ENCODE assay signal across 27 cellular contexts in genomic region chr1:16410803-16411202, GRCh38. TPM values are rescaled to one million over a fixed set of nuclear protein-coding genes. Genes with fewer than 3 reads are reported as not detected.
DNase-seq lines count a peak whose midpoint lies in the region; ATAC-seq, FAIRE-seq and TF ChIP-seq lines count a peak whose summit lies in the region.
"Had no signal": no experiment of that assay in that cellular context is flagged by ENCODE, and none has a peak within 500 bp of the region (broad histone marks: within the 10 kb centered on the region; RNA-seq: fewer than 3 reads in every experiment).

No MANE protein-coding gene starts in this region.

- peaks cover 0 to 13% of the 10 kb centered on the region in 2 experiments; a peak in 2 of 5 replicates for H3K4me1 ChIP-seq in K562 (replicated peaks in 1 of 2; ENCODE audit: control insufficient read depth in 2 of 2, insufficient read depth in 2 of 2, low read length in 2 of 2)
- no peaks in the 10 kb centered on the region for H3K4me1 ChIP-seq in neural progenitor cell
- no peaks in the 10 kb centered on the region for H3K4me1 ChIP-seq in mesenchymal stem cell (ENCODE audit: control insufficient read depth, insufficient read depth, low read depth, low read length)
- H3K4me1 ChIP-seq: A549, BE2C had no signal

- H3K9ac ChIP-seq in K562 (ENCODE audit: insufficient read depth in 1 of 2, low read depth in 2 of 2, low read length in 2 of 2) (no peak overlapping the region), neural progenitor cell (no peak overlapping the region), mesenchymal stem cell (ENCODE audit: low read length) (no peak overlapping the region)
- H3K9ac ChIP-seq: BLaER1 had no signal

- in situ Hi-C loops in K562 (cut with MboI), result no loop called here

- intact Hi-C loops in K562 (cut with micrococcal nuclease), result no loop called here

- no peak overlapping the region for H3K4ac ChIP-seq in mesenchymal stem cell (ENCODE audit: low read depth in 1 of 2, low read length in 2 of 2)

- peaks cover 5% of the 10 kb centered on the region for H3K9me1 ChIP-seq in K562 (ENCODE audit: control insufficient read depth, insufficient read depth, low read length)

- H3K27me3 Mint-ChIP-seq in activated T-cell treated with anti-CD3 and anti-CD28 coated beads, Interleukin-2, amount 50 U/mL, for 72 hours (ENCODE audit: low read depth), result peaks cover 6% of the 10 kb centered on the region
- H3K27me3 Mint-ChIP-seq in stimulated activated naive CD8-positive, alpha-beta T cell treated with anti-CD3 and anti-CD28 coated beads, Interleukin-15, amount 100 ng/mL, for 72 hours, result peaks cover 17% of the 10 kb centered on the region
- peaks cover 15% of the 10 kb centered on the region for H3K27me3 Mint-ChIP-seq in neural progenitor cell (ENCODE audit: insufficient read depth, low read depth)
- H3K27me3 Mint-ChIP-seq: CD4-positive, alpha-beta memory T cell had no signal

- no peaks in the 10 kb centered on the region for H3K36me3 Mint-ChIP-seq in activated T-cell treated with anti-CD3 and anti-CD28 coated beads, Interleukin-2, amount 50 U/mL, for 72 hours (ENCODE audit: insufficient read depth in 2 of 2)
- H3K36me3 Mint-ChIP-seq in neural progenitor cell, result peaks cover 3% of the 10 kb centered on the region
- H3K36me3 Mint-ChIP-seq: CD14-positive monocyte; CD4-positive, alpha-beta memory T cell; CD4-positive, CD25-positive, alpha-beta regulatory T cell; CD8-positive, alpha-beta memory T cell had no signal

- POLR2A ChIA-PET in K562 (lab: Yijun Ruan, JAX), result interaction anchor here (0.6 to 3.1 kb wide), 2 partner anchors 10 to 43 kb away, joined by 4 to 17 read pairs; no protein-coding TSS in a partner anchor

- H4K91ac ChIP-seq in mesenchymal stem cell (ENCODE audit: low read length), result no peak overlapping the region

- no peak for FAIRE-seq in K562 (lab: Jason Lieb, UNC)
- FAIRE-seq: A549, G401.6, GM12891, GM19239 had no signal

- no peak overlapping the region for H3K27ac ChIP-seq in K562 (ENCODE audit: extremely low read depth, low read depth, low read length)
- no peak overlapping the region for H3K27ac ChIP-seq in neural progenitor cell
- H3K27ac ChIP-seq in mesenchymal stem cell (ENCODE audit: low read length, poor library complexity, severe bottlenecking), result no peak overlapping the region
- H3K27ac ChIP-seq: 22Rv1, A549, BLaER1 had no signal

- H3K79me2 ChIP-seq in K562 (ENCODE audit: control insufficient read depth, insufficient read depth, low read length), result no peaks in the 10 kb centered on the region
- no peaks in the 10 kb centered on the region for H3K79me2 ChIP-seq in neural progenitor cell (ENCODE audit: low read depth)

- no peak overlapping the region for H3K4me3 Mint-ChIP-seq in activated T-cell treated with anti-CD3 and anti-CD28 coated beads, Interleukin-2, amount 50 U/mL, for 72 hours
- no peak overlapping the region for H3K4me3 Mint-ChIP-seq in stimulated activated naive CD8-positive, alpha-beta T cell treated with anti-CD3 and anti-CD28 coated beads, Interleukin-15, amount 100 ng/mL, for 72 hours
- no peak overlapping the region for H3K4me3 Mint-ChIP-seq in neural progenitor cell
- H3K4me3 Mint-ChIP-seq: CD14-positive monocyte; CD4-positive, alpha-beta memory T cell; CD4-positive, CD25-positive, alpha-beta regulatory T cell; CD8-positive, alpha-beta memory T cell had no signal

- H3K9me3 ChIP-seq in K562 (replicated peaks; ENCODE audit: control insufficient read depth, insufficient read depth, low read depth, low read length) (no peaks in the 10 kb centered on the region), neural progenitor cell (ENCODE audit: low read depth) (no peaks in the 10 kb centered on the region), mesenchymal stem cell (ENCODE audit: control insufficient read depth, low read length) (no peaks in the 10 kb centered on the region)
- H3K9me3 ChIP-seq: A549, BE2C, BLaER1 had no signal

- no peak for DNase-seq in activated T-cell treated with anti-CD3 and anti-CD28 coated beads, Interleukin-2, amount 50 U/mL, for 72 hours
- DNase-seq in activated T-cell treated with anti-CD3 and anti-CD28 coated beads for 4 hours (no peak), K562 (ENCODE audit: extremely low read depth in 1 of 4, low spot score in 3 of 4) (no peak), neural progenitor cell (ENCODE audit: low spot score) (no peak), mesenchymal stem cell (no peak), DMS53 treated with DMSO at 0.1 percent for 48 hours (lab: John Stamatoyannopoulos, UW; ENCODE audit: unreplicated experiment) (no peak)
- DNase-seq in stimulated activated naive CD8-positive, alpha-beta T cell treated with anti-CD3 and anti-CD28 coated beads, Interleukin-15, amount 100 ng/mL, for 72 hours, result no peak
- no peak for DNase-seq in stimulated activated naive CD8-positive, alpha-beta T cell treated with anti-CD3 and anti-CD28 coated beads, Interleukin-15, Interleukin-2, amounts not matched to agents 100 U/mL and 50 U/mL, for 24 hours
- DNase-seq: BE2C; C1 segment of cervical spinal cord; CD4-positive, alpha-beta memory T cell; CD4-positive, CD25-positive, alpha-beta regulatory T cell; CD8-positive, alpha-beta memory T cell; COR-L47; DMS 273 treated with DMSO at 0.1 percent for 48 hours; DMS153; DMS53; DMS79 treated with DMSO at 0.1 percent for 48 hours; GF-D8 had no signal

- H3K36me3 ChIP-seq in K562 (ENCODE audit: control insufficient read depth, insufficient read depth, low read length) (no peaks in the 10 kb centered on the region), neural progenitor cell (no peaks in the 10 kb centered on the region), mesenchymal stem cell (ENCODE audit: control insufficient read depth in 1 of 2, insufficient read depth in 2 of 2, low read depth in 1 of 2, low read length in 2 of 2) (no peaks in the 10 kb centered on the region)
- H3K36me3 ChIP-seq: BE2C, BLaER1 had no signal

- no peak overlapping the region for H2BK120ac ChIP-seq in mesenchymal stem cell (ENCODE audit: low read depth, low read length)

- H2AFZ ChIP-seq in K562 (ENCODE audit: low read depth, low read length), result no peak overlapping the region
- H2AFZ ChIP-seq in neural progenitor cell (replicated peaks), result no peak overlapping the region
- H2AFZ ChIP-seq in mesenchymal stem cell (ENCODE audit: low read depth, low read length), result no peak overlapping the region

- H3K79me1 ChIP-seq in mesenchymal stem cell (replicated peaks; ENCODE audit: low read length, poor library complexity, severe bottlenecking), result no peaks in the 10 kb centered on the region

- no peak overlapping the region for H4K8ac ChIP-seq in mesenchymal stem cell (ENCODE audit: low read length)

- WGBS in K562 (ENCODE audit: insufficient coverage, low coverage, missing lambda C conversion rate), result 79% methylated on average over 5 of the region's 5 CpGs
- 98% methylated on average over 5 of the region's 5 CpGs for WGBS in mesenchymal stem cell

- H3K4me2 ChIP-seq in K562 (ENCODE audit: insufficient read depth, low read length) (no peak overlapping the region), neural progenitor cell (no peak overlapping the region), mesenchymal stem cell (ENCODE audit: low read length, poor library complexity, severe bottlenecking) (no peak overlapping the region)
- H3K4me2 ChIP-seq: A549, BLaER1 had no signal

- no peak for TF ChIP-seq EP300 in K562 (IDR thresholded peaks at IDR 0.05; ENCODE audit: low read length)

- H3K4me3 ChIP-seq in K562, result no peak overlapping the region
- H3K4me3 ChIP-seq in neural progenitor cell, result no peak overlapping the region
- H3K4me3 ChIP-seq in mesenchymal stem cell (ENCODE audit: insufficient read depth in 1 of 2, low read depth in 1 of 2, low read length in 2 of 2), result no peak overlapping the region
- H3K4me3 ChIP-seq: A549, BLaER1 had no signal

- H3K14ac ChIP-seq in mesenchymal stem cell (ENCODE audit: low read length in 2 of 2), result no peak overlapping the region

- H3K27me3 ChIP-seq in K562 (ENCODE audit: control insufficient read depth in 2 of 2, insufficient read depth in 2 of 2, low read length in 2 of 2) (no peaks in the 10 kb centered on the region; a peak in 2 of 5 replicates), neural progenitor cell (no peaks in the 10 kb centered on the region), mesenchymal stem cell (ENCODE audit: control insufficient read depth in 1 of 2, insufficient read depth in 1 of 2, low read length in 2 of 2) (peaks cover 0 to 22% of the 10 kb centered on the region in 2 experiments)
- H3K27me3 ChIP-seq: BE2C, BLaER1 had no signal

- no peak overlapping the region for H2BK15ac ChIP-seq in mesenchymal stem cell (ENCODE audit: low read depth, poor library complexity, severe bottlenecking)

- H3K9me3 Mint-ChIP-seq in activated T-cell treated with anti-CD3 and anti-CD28 coated beads, Interleukin-2, amount 50 U/mL, for 72 hours, result no peaks in the 10 kb centered on the region
- H3K9me3 Mint-ChIP-seq in stimulated activated naive CD8-positive, alpha-beta T cell treated with anti-CD3 and anti-CD28 coated beads, Interleukin-15, amount 100 ng/mL, for 72 hours, result no peaks in the 10 kb centered on the region
- peaks cover 3% of the 10 kb centered on the region for H3K9me3 Mint-ChIP-seq in neural progenitor cell
- H3K9me3 Mint-ChIP-seq: CD8-positive, alpha-beta memory T cell had no signal

- no peak for TF ChIP-seq RAD21 in K562 (CRISPR knock-in tag; conservative IDR thresholded peaks at IDR 0.05 in 1 of 2, IDR thresholded peaks at IDR 0.05 in 1 of 2)

- H3K27ac Mint-ChIP-seq in activated T-cell treated with anti-CD3 and anti-CD28 coated beads, Interleukin-2, amount 50 U/mL, for 72 hours, result peak overlapping the region; percentile 3
- peak overlapping the region; percentile 7 to 10 for H3K27ac Mint-ChIP-seq in stimulated activated naive CD8-positive, alpha-beta T cell treated with anti-CD3 and anti-CD28 coated beads, Interleukin-15, amount 100 ng/mL, for 72 hours
- H3K27ac Mint-ChIP-seq in neural progenitor cell, result peak overlapping the region; percentile 80
- H3K27ac Mint-ChIP-seq: CD8-positive, alpha-beta memory T cell had no signal

- H3K23ac ChIP-seq in mesenchymal stem cell (ENCODE audit: low read length in 2 of 2), result no peak overlapping the region

- ATAC-seq in activated T-cell treated with anti-CD3 and anti-CD28 coated beads, Interleukin-2, amount 50 U/mL, for 72 hours (replicated peaks in 1 of 2), result no peak
- no peak for ATAC-seq in stimulated activated naive CD8-positive, alpha-beta T cell treated with anti-CD3 and anti-CD28 coated beads, Interleukin-15, amount 100 ng/mL, for 72 hours
- ATAC-seq in stimulated activated naive CD8-positive, alpha-beta T cell treated with anti-CD3 and anti-CD28 coated beads, Interleukin-15, Interleukin-2, amounts not matched to agents 100 U/mL and 50 U/mL, for 24 hours, result no peak
- no peak for ATAC-seq in K562
- ATAC-seq: A549 had no signal

- BruUV-seq in K562 (replicated peaks; lab: Mats Ljungman, UMichigan), result no TSS peak

- no peaks in the 10 kb centered on the region for H3K4me1 Mint-ChIP-seq in activated T-cell treated with anti-CD3 and anti-CD28 coated beads, Interleukin-2, amount 50 U/mL, for 72 hours (ENCODE audit: low read depth)
- H3K4me1 Mint-ChIP-seq in stimulated activated naive CD8-positive, alpha-beta T cell treated with anti-CD3 and anti-CD28 coated beads, Interleukin-15, amount 100 ng/mL, for 72 hours, result no peaks in the 10 kb centered on the region
- H3K4me1 Mint-ChIP-seq in neural progenitor cell, result peaks cover 6% of the 10 kb centered on the region
- H3K4me1 Mint-ChIP-seq: CD14-positive monocyte; CD4-positive, alpha-beta memory T cell; CD8-positive, alpha-beta memory T cell had no signal

- H4K20me1 ChIP-seq in K562 (replicated peaks; ENCODE audit: control insufficient read depth, insufficient read depth, low read length), result no peaks in the 10 kb centered on the region
- H4K20me1 ChIP-seq in neural progenitor cell (ENCODE audit: low read depth), result no peaks in the 10 kb centered on the region
- H4K20me1 ChIP-seq: BLaER1 had no signal

- CTCF ChIA-PET in K562 (lab: Yijun Ruan, JAX; ENCODE audit: low intra/inter-chr PET ratio), result no interaction called here

- TF ChIP-seq CTCF in K562 (IDR thresholded peaks at IDR 0.05 in 2 of 3, conservative IDR thresholded peaks at IDR 0.05 in 1 of 3; ENCODE audit: insufficient read depth in 2 of 3, low read depth in 1 of 3, low read length in 3 of 3) (no peak), neural progenitor cell (IDR thresholded peaks at IDR 0.05) (no peak)

- TF ChIP-seq POLR2A in K562 (conservative IDR thresholded peaks at IDR 0.05), result no peak

- no peak overlapping the region for H2AK5ac ChIP-seq in mesenchymal stem cell (ENCODE audit: low read length, severe bottlenecking)

- H3F3A ChIP-seq in neural progenitor cell (ENCODE audit: low read depth), result no peaks in the 10 kb centered on the region

- H2BK12ac ChIP-seq in mesenchymal stem cell (ENCODE audit: low read length in 2 of 2), result no peak overlapping the region

- no peak overlapping the region for H3K18ac ChIP-seq in mesenchymal stem cell (ENCODE audit: low read depth in 1 of 2, low read length in 2 of 2)

- no peak overlapping the region for H2BK5ac ChIP-seq in mesenchymal stem cell (ENCODE audit: low read depth, low read length, poor library complexity, severe bottlenecking)

RNA-seq across cellular contexts. Expression of gene SPATA21, which starts 26.4 kb away (rescaled TPM):
- total RNA-seq in activated T-cell treated with anti-CD3 and anti-CD28 coated beads, Interleukin-2, amount 50 U/mL, for 72 hours, result not detected
- 0.19 and 0.77 TPM in 2 replicates for total RNA-seq in K562 (2011; cell fraction: chromatin; rRNA removed; ENCODE audit: low replicate concordance)
- 0.33 and 0.53 TPM in 2 replicates for total RNA-seq in K562 (2011; cell fraction: nucleolus; rRNA removed)
- 0.22 TPM in 1 of 2 replicates, not detected in the other for total RNA-seq in K562 (2011; cell fraction: nucleoplasm; rRNA removed)
- total RNA-seq in K562 (2014; rRNA removed) (0.08 TPM in 1 of 2 replicates, not detected in the other), K562 (2014; rRNA removed; fragmentation: Illumina TruSeq; extraction: Trizol) (0.11 and 0.13 TPM in 2 replicates), K562 (2015; rRNA removed; fragmentation: Illumina TruSeq; extraction: Trizol) (0.11 TPM in 1 of 2 replicates, not detected in the other), K562 (2021) (0.13 TPM in 1 of 2 replicates, not detected in the other), neural progenitor cell (ENCODE audit: low replicate concordance) (not detected in 2 replicates)
- polyA plus RNA-seq in K562 (2011; rRNA removed) (0.04 and 0.17 TPM in 2 replicates), K562 (2014; fragmentation: Illumina TruSeq; extraction: Trizol) (0.15 TPM in 1 of 2 replicates, not detected in the other), K562 (2014; fragmentation: Nextera tagmentation; extraction: Ambion mirVana) (under 1 TPM in 1 of 2 experiments, not detected in 1; 0.10 TPM), K562 (2014; rRNA removed) (0.28 and 0.36 TPM in 2 replicates)
- polyA plus RNA-seq in K562 (2011; cell fraction: cytosol; rRNA removed), result 0.07 and 0.25 TPM in 2 replicates
- 0.17 and 0.87 TPM in 2 replicates for polyA plus RNA-seq in K562 (2011; cell fraction: nucleus; rRNA removed)
- polyA plus RNA-seq in K562 (2012), result 0.12 and 0.26 TPM in 2 replicates
- not detected in 2 replicates for polyA minus RNA-seq in K562 (2011; rRNA and poly(A)+ RNA removed)
- not detected in 2 replicates for polyA minus RNA-seq in K562 (2011; cell fraction: cytosol; rRNA and poly(A)+ RNA removed)
- not detected in 2 replicates for polyA minus RNA-seq in K562 (2011; cell fraction: nucleus; rRNA and poly(A)+ RNA removed)
- not detected for polyA plus RNA-seq in mesenchymal stem cell (2013, experiment 1 of 2)
- polyA plus RNA-seq in mesenchymal stem cell (2013, experiment 2 of 2), result 0.05 TPM
- total RNA-seq: A172; CD4-positive, alpha-beta memory T cell; CD4-positive, CD25-positive, alpha-beta regulatory T cell; CD8-positive, alpha-beta memory T cell had no signal
- polyA plus RNA-seq: CD14-positive monocyte; CD4-positive, alpha-beta memory T cell; CD4-positive, CD25-positive, alpha-beta regulatory T cell; CD8-positive, alpha-beta memory T cell had no signal

RNA-seq across cellular contexts. Expression of gene NECAP2, which starts 29.7 kb away (rescaled TPM):
- total RNA-seq in activated T-cell treated with anti-CD3 and anti-CD28 coated beads, Interleukin-2, amount 50 U/mL, for 72 hours, result 10 to 100 TPM; 80.4 to 84.5 TPM
- 80.1 and 150 TPM in 2 replicates for total RNA-seq in K562 (2011; cell fraction: chromatin; rRNA removed; ENCODE audit: low replicate concordance)
- total RNA-seq in K562 (2011; cell fraction: nucleolus; rRNA removed), result 98.0 and 100 TPM in 2 replicates
- 86.6 and 88.1 TPM in 2 replicates for total RNA-seq in K562 (2011; cell fraction: nucleoplasm; rRNA removed)
- total RNA-seq in K562 (2014; rRNA removed) (82.8 and 105 TPM in 2 replicates), K562 (2014; rRNA removed; fragmentation: Illumina TruSeq; extraction: Trizol) (58.6 and 62.1 TPM in 2 replicates), K562 (2015; rRNA removed; fragmentation: Illumina TruSeq; extraction: Trizol) (77.6 and 79.2 TPM in 2 replicates), K562 (2021) (71.9 and 72.5 TPM in 2 replicates), neural progenitor cell (ENCODE audit: low replicate concordance) (46.6 and 51.0 TPM in 2 replicates)
- polyA plus RNA-seq in K562 (2011; rRNA removed) (81.8 and 85.4 TPM in 2 replicates), K562 (2014; fragmentation: Illumina TruSeq; extraction: Trizol) (92.9 and 93.7 TPM in 2 replicates), K562 (2014; fragmentation: Nextera tagmentation; extraction: Ambion mirVana) (10 to 100 TPM; 22.7 to 30.6 TPM), K562 (2014; rRNA removed) (107 and 118 TPM in 2 replicates)
- polyA plus RNA-seq in K562 (2011; cell fraction: cytosol; rRNA removed), result 92.3 and 104 TPM in 2 replicates
- polyA plus RNA-seq in K562 (2011; cell fraction: nucleus; rRNA removed), result 65.6 and 71.5 TPM in 2 replicates
- polyA plus RNA-seq in K562 (2012), result 75.2 and 79.0 TPM in 2 replicates
- polyA minus RNA-seq in K562 (2011; rRNA and poly(A)+ RNA removed), result 70.5 and 74.7 TPM in 2 replicates
- polyA minus RNA-seq in K562 (2011; cell fraction: cytosol; rRNA and poly(A)+ RNA removed), result 45.0 and 45.3 TPM in 2 replicates
- polyA minus RNA-seq in K562 (2011; cell fraction: nucleus; rRNA and poly(A)+ RNA removed), result 31.8 and 51.9 TPM in 2 replicates
- 79.7 TPM for polyA plus RNA-seq in mesenchymal stem cell (2013, experiment 1 of 2)
- polyA plus RNA-seq in mesenchymal stem cell (2013, experiment 2 of 2), result 80.3 TPM

RNA-seq across cellular contexts. Expression of gene SZRD1, which starts 43.8 kb away (rescaled TPM):
- 100 to 1,000 TPM; 145 to 151 TPM for total RNA-seq in activated T-cell treated with anti-CD3 and anti-CD28 coated beads, Interleukin-2, amount 50 U/mL, for 72 hours
- total RNA-seq in K562 (2011; cell fraction: chromatin; rRNA removed; ENCODE audit: low replicate concordance), result 32.7 and 51.8 TPM in 2 replicates
- total RNA-seq in K562 (2011; cell fraction: nucleolus; rRNA removed), result 40.4 and 41.1 TPM in 2 replicates
- total RNA-seq in K562 (2011; cell fraction: nucleoplasm; rRNA removed), result 47.8 and 68.1 TPM in 2 replicates
- total RNA-seq in K562 (2014; rRNA removed) (72.9 and 112 TPM in 2 replicates), K562 (2014; rRNA removed; fragmentation: Illumina TruSeq; extraction: Trizol) (48.5 and 53.3 TPM in 2 replicates), K562 (2015; rRNA removed; fragmentation: Illumina TruSeq; extraction: Trizol) (80.1 and 88.3 TPM in 2 replicates), K562 (2021) (145 and 149 TPM in 2 replicates), neural progenitor cell (ENCODE audit: low replicate concordance) (50.2 and 73.2 TPM in 2 replicates)
- polyA plus RNA-seq in K562 (2011; rRNA removed) (82.5 and 83.2 TPM in 2 replicates), K562 (2014; fragmentation: Illumina TruSeq; extraction: Trizol) (143 and 171 TPM in 2 replicates), K562 (2014; fragmentation: Nextera tagmentation; extraction: Ambion mirVana) (1 to 10 TPM; 3.9 to 7.2 TPM), K562 (2014; rRNA removed) (82.5 and 110 TPM in 2 replicates)
- 119 and 167 TPM in 2 replicates for polyA plus RNA-seq in K562 (2011; cell fraction: cytosol; rRNA removed)
- 47.8 and 62.7 TPM in 2 replicates for polyA plus RNA-seq in K562 (2011; cell fraction: nucleus; rRNA removed)
- polyA plus RNA-seq in K562 (2012), result 91.4 and 111 TPM in 2 replicates
- 36.0 and 46.5 TPM in 2 replicates for polyA minus RNA-seq in K562 (2011; rRNA and poly(A)+ RNA removed)
- 60.6 and 62.5 TPM in 2 replicates for polyA minus RNA-seq in K562 (2011; cell fraction: cytosol; rRNA and poly(A)+ RNA removed)
- 12.4 and 16.3 TPM in 2 replicates for polyA minus RNA-seq in K562 (2011; cell fraction: nucleus; rRNA and poly(A)+ RNA removed)
- polyA plus RNA-seq in mesenchymal stem cell (2013, experiment 1 of 2), result 134 TPM
- 134 TPM for polyA plus RNA-seq in mesenchymal stem cell (2013, experiment 2 of 2)

RNA-seq across cellular contexts. Expression of gene FBXO42, which starts 58.5 kb away (rescaled TPM):
- total RNA-seq in activated T-cell treated with anti-CD3 and anti-CD28 coated beads, Interleukin-2, amount 50 U/mL, for 72 hours, result 10 to 100 TPM; 18.2 to 23.7 TPM
- 67.9 and 105 TPM in 2 replicates for total RNA-seq in K562 (2011; cell fraction: chromatin; rRNA removed; ENCODE audit: low replicate concordance)
- 41.7 and 47.5 TPM in 2 replicates for total RNA-seq in K562 (2011; cell fraction: nucleolus; rRNA removed)
- 69.1 and 89.4 TPM in 2 replicates for total RNA-seq in K562 (2011; cell fraction: nucleoplasm; rRNA removed)
- 11.6 and 13.6 TPM in 2 replicates for total RNA-seq in K562 (2014; rRNA removed)
- 14.6 and 17.4 TPM in 2 replicates for total RNA-seq in K562 (2014; rRNA removed; fragmentation: Illumina TruSeq; extraction: Trizol)
- total RNA-seq in K562 (2015; rRNA removed; fragmentation: Illumina TruSeq; extraction: Trizol), result 15.5 and 17.5 TPM in 2 replicates
- 21.2 and 24.1 TPM in 2 replicates for total RNA-seq in K562 (2021)
- polyA plus RNA-seq in K562 (2011; rRNA removed), result 23.6 and 37.6 TPM in 2 replicates
- polyA plus RNA-seq in K562 (2011; cell fraction: cytosol; rRNA removed), result 26.7 and 30.1 TPM in 2 replicates
- 48.3 and 53.6 TPM in 2 replicates for polyA plus RNA-seq in K562 (2011; cell fraction: nucleus; rRNA removed)
- polyA plus RNA-seq in K562 (2012), result 17.4 and 33.7 TPM in 2 replicates
- polyA plus RNA-seq in K562 (2014; fragmentation: Illumina TruSeq; extraction: Trizol), result 20.8 and 24.8 TPM in 2 replicates
- 1 to 10 TPM; 7.2 to 8.0 TPM for polyA plus RNA-seq in K562 (2014; fragmentation: Nextera tagmentation; extraction: Ambion mirVana)
- polyA plus RNA-seq in K562 (2014; rRNA removed), result 15.4 and 20.1 TPM in 2 replicates
- polyA minus RNA-seq in K562 (2011; rRNA and poly(A)+ RNA removed), result 31.9 and 41.8 TPM in 2 replicates
- 13.6 and 19.1 TPM in 2 replicates for polyA minus RNA-seq in K562 (2011; cell fraction: cytosol; rRNA and poly(A)+ RNA removed)
- polyA minus RNA-seq in K562 (2011; cell fraction: nucleus; rRNA and poly(A)+ RNA removed), result 13.2 and 26.5 TPM in 2 replicates
- total RNA-seq in neural progenitor cell (ENCODE audit: low replicate concordance), result 18.8 and 24.7 TPM in 2 replicates
- polyA plus RNA-seq in mesenchymal stem cell (2013, experiment 1 of 2), result 9.7 TPM
- polyA plus RNA-seq in mesenchymal stem cell (2013, experiment 2 of 2), result 9.3 TPM

Comparison
In these comparisons a context has a peak if more than half of its experiments do, and no peak if none do; other contexts are left out.
1. H3K27ac Mint-ChIP-seq: peak in every context shown above with its lines; median percentile 80 in neural progenitor cell; 8 in stimulated activated naive CD8-positive, alpha-beta T cell treated with anti-CD3 and anti-CD28 coated beads, Interleukin-15, amount 100 ng/mL, for 72 hours; 3 in activated T-cell treated with anti-CD3 and anti-CD28 coated beads, Interleukin-2, amount 50 U/mL, for 72 hours.